In genomic region chr1:236025836-236026235, GRCh38 we compare ENCODE assay signal across 21 cellular contexts. TPM values are rescaled to one million over a fixed set of nuclear protein-coding genes. Genes with fewer than 3 reads are reported as not detected.
"Had no signal": no experiment of that assay in that cellular context is flagged by ENCODE, and none has a peak within 500 bp of the region (broad histone marks: within the 10 kb centered on the region; RNA-seq: fewer than 3 reads in every experiment).

No MANE protein-coding gene starts in this region.

- H3K4me1 ChIP-seq: colonic mucosa, foreskin keratinocyte, neural progenitor cell, psoas muscle, tibial artery had no signal

- H3K27ac ChIP-seq: colonic mucosa, foreskin keratinocyte, neural progenitor cell, psoas muscle, skin epidermis, suprapubic skin, tibial artery, upper lobe of right lung had no signal

- H3K36me3 ChIP-seq: colonic mucosa, neural progenitor cell had no signal

- DNase-seq: colonic mucosa; dermis blood vessel endothelial cell; erythroblast; foreskin keratinocyte; head of caudate nucleus; hippocampal formation; left colon; mucosa of descending colon; naive thymus-derived CD8-positive, alpha-beta T cell; occipital lobe; psoas muscle; retina; stimulated activated CD4-positive, alpha-beta T cell treated with anti-CD3 and anti-CD28 coated beads, Interleukin-2, amount 100 ng/mL, for 24 hours; stimulated activated naive CD8-positive, alpha-beta T cell treated with anti-CD3 and anti-CD28 coated beads, Interleukin-15, Interleukin-2, amounts not matched to agents 100 U/mL and 50 U/mL, for 24 hours; tibial artery; upper lobe of right lung had no signal

- ATAC-seq: foreskin keratinocyte; left colon; mucosa of descending colon; naive thymus-derived CD8-positive, alpha-beta T cell; psoas muscle; sciatic nerve; stimulated activated naive CD8-positive, alpha-beta T cell treated with anti-CD3 and anti-CD28 coated beads, Interleukin-15, Interleukin-2, amounts not matched to agents 100 U/mL and 50 U/mL, for 24 hours; upper lobe of right lung had no signal

- H3K27me3 Mint-ChIP-seq: naive thymus-derived CD8-positive, alpha-beta T cell had no signal

- H3K4me3 ChIP-seq: colonic mucosa, mucosa of descending colon, neural progenitor cell, psoas muscle, skin epidermis, suprapubic skin, tibial artery, upper lobe of right lung, vagina had no signal

- H3K27ac Mint-ChIP-seq: neural progenitor cell had no signal

- H2AFZ ChIP-seq: neural progenitor cell had no signal

- H3K4me3 Mint-ChIP-seq: naive thymus-derived CD8-positive, alpha-beta T cell; neural progenitor cell had no signal

- H3K9ac ChIP-seq: neural progenitor cell had no signal

- H3K9me3 Mint-ChIP-seq: naive thymus-derived CD8-positive, alpha-beta T cell; neural progenitor cell had no signal

- H3K36me3 Mint-ChIP-seq: naive thymus-derived CD8-positive, alpha-beta T cell had no signal

- H3K4me2 ChIP-seq: neural progenitor cell had no signal

- H3K27me3 ChIP-seq: colonic mucosa, foreskin keratinocyte, neural progenitor cell, suprapubic skin, tibial artery, upper lobe of right lung, vagina had no signal

- H3K9me3 ChIP-seq: colonic mucosa, mucosa of descending colon, psoas muscle, suprapubic skin, tibial artery, upper lobe of right lung, vagina had no signal

RNA-seq across cellular contexts. Expression of gene NID1, which starts 39.1 kb away (rescaled TPM):
- polyA plus RNA-seq: naive thymus-derived CD8-positive, alpha-beta T cell had no signal
